Comparison of ENCODE assay signal across 25 cellular contexts in genomic region chr13:22256111-22256639, GRCh38.
DNase-seq lines count a peak whose midpoint lies in the region; ATAC-seq and TF ChIP-seq lines count a peak whose summit lies in the region.
"Had no signal": no experiment of that assay in that cellular context is flagged by ENCODE, and none has a peak within 500 bp of the region (broad histone marks: within the 10 kb centered on the region; RNA-seq: fewer than 3 reads in every experiment).

No MANE protein-coding gene starts in this region.

- DNase-seq in DMS 273 (lab: John Stamatoyannopoulos, UW; ENCODE audit: unreplicated experiment): peak; percentile 3
- no peak for DNase-seq in DMS 273 treated with DMSO at 0.1 percent for 48 hours (lab: John Stamatoyannopoulos, UW)
- DNase-seq in LHCN-M2 (ENCODE audit: low read depth): peak; percentile 0
- DNase-seq in brain microvascular endothelial cell: no peak
- no peak for DNase-seq in progenitor cell of endocrine pancreas (ENCODE audit: low spot score, unreplicated experiment)
- no peak for DNase-seq in activated T-helper 2 cell treated with anti-CD3 and anti-CD28 coated beads, Interferon-gamma antibody, Interleukin-2, Interleukin-4, amounts not matched to agents 10 μg/mL and 5 μg/mL and 100 μg/mL, durations not matched to agents 14 hours and 24 hours and 36 hours (ENCODE audit: low spot score)
- no peak for DNase-seq in AG08396 (ENCODE audit: low spot score)
- DNase-seq: activated CD4-positive, alpha-beta T cell treated with anti-CD3 and anti-CD28 coated beads, Interleukin-2, amount 50 U/mL, for 4 hours; activated CD8-positive, alpha-beta memory T cell treated with anti-CD3 and anti-CD28 coated beads, Interleukin-2, amount 50 U/mL, for 4 hours; activated naive CD8-positive, alpha-beta T cell treated with anti-CD3 and anti-CD28 coated beads, Interleukin-2, amount 10 ng/mL, durations not matched to agents 7 days and 5 days; effector memory CD4-positive, alpha-beta T cell; esophagus squamous epithelium; Kasumi-1; kidney glomerular epithelial cell; NCI-H1105 treated with DMSO at 0.1 percent for 48 hours; NCI-H2081; NCI-H345; RPMI8226; stimulated activated CD4-positive, alpha-beta T cell treated with anti-CD3 and anti-CD28 coated beads, Interleukin-12 subunit alpha, Interleukin-12 subunit beta, amount 100 ng/mL, for 4 hours; stimulated activated CD4-positive, alpha-beta T cell treated with anti-CD3 and anti-CD28 coated beads, Interleukin-4, amount 100 ng/mL, for 4 hours; tibial artery had no signal

- no peak overlapping the region for H3K27ac ChIP-seq in brain microvascular endothelial cell
- H3K27ac ChIP-seq: 22Rv1, esophagus squamous epithelium, tibial artery had no signal

- H3K27me3 Mint-ChIP-seq in progenitor cell of endocrine pancreas: no peaks in the 10 kb centered on the region
- no peaks in the 10 kb centered on the region for H3K27me3 Mint-ChIP-seq in activated T-helper 2 cell treated with anti-CD3 and anti-CD28 coated beads, Interferon-gamma antibody, Interleukin-2, Interleukin-4, amounts not matched to agents 10 μg/mL and 5 μg/mL and 100 μg/mL, durations not matched to agents 14 hours and 24 hours and 36 hours (ENCODE audit: low read depth)
- H3K27me3 Mint-ChIP-seq: activated naive CD8-positive, alpha-beta T cell treated with anti-CD3 and anti-CD28 coated beads, Interleukin-2, amount 10 ng/mL, durations not matched to agents 7 days and 5 days; stimulated activated naive CD8-positive, alpha-beta T cell treated with anti-CD3 and anti-CD28 coated beads, Interleukin-15, Interleukin-2, amounts not matched to agents 100 ng/mL and 50 ng/mL, for 24 hours had no signal

- no peaks in the 10 kb centered on the region for H3K27me3 ChIP-seq in brain microvascular endothelial cell (replicated peaks)
- H3K27me3 ChIP-seq: esophagus squamous epithelium, tibial artery had no signal

- in situ Hi-C loops in brain microvascular endothelial cell (cut with HindIII; ENCODE audit: low pct_ligation_motif_present, low sequenced_read_pairs): no loop called here

- no peak overlapping the region for H3K4me3 ChIP-seq in brain microvascular endothelial cell (ENCODE audit: low read depth, low read length)
- H3K4me3 ChIP-seq: esophagus squamous epithelium, tibial artery had no signal

- H3K36me3 ChIP-seq in brain microvascular endothelial cell (replicated peaks): no peaks in the 10 kb centered on the region
- H3K36me3 ChIP-seq: esophagus squamous epithelium, tibial artery had no signal

- H3K4me3 Mint-ChIP-seq in progenitor cell of endocrine pancreas (ENCODE audit: low read depth): no peak overlapping the region
- no peak overlapping the region for H3K4me3 Mint-ChIP-seq in activated T-helper 2 cell treated with anti-CD3 and anti-CD28 coated beads, Interferon-gamma antibody, Interleukin-2, Interleukin-4, amounts not matched to agents 10 μg/mL and 5 μg/mL and 100 μg/mL, durations not matched to agents 14 hours and 24 hours and 36 hours (ENCODE audit: low read depth)
- H3K4me3 Mint-ChIP-seq: activated naive CD8-positive, alpha-beta T cell treated with anti-CD3 and anti-CD28 coated beads, Interleukin-2, amount 10 ng/mL, durations not matched to agents 7 days and 5 days; stimulated activated naive CD8-positive, alpha-beta T cell treated with anti-CD3 and anti-CD28 coated beads, Interleukin-15, Interleukin-2, amounts not matched to agents 100 ng/mL and 50 ng/mL, for 24 hours; WTC11 had no signal

- H3K27ac Mint-ChIP-seq in progenitor cell of endocrine pancreas: no peak overlapping the region
- H3K27ac Mint-ChIP-seq in activated T-helper 2 cell treated with anti-CD3 and anti-CD28 coated beads, Interferon-gamma antibody, Interleukin-2, Interleukin-4, amounts not matched to agents 10 μg/mL and 5 μg/mL and 100 μg/mL, durations not matched to agents 14 hours and 24 hours and 36 hours: no peak overlapping the region
- H3K27ac Mint-ChIP-seq: activated naive CD8-positive, alpha-beta T cell treated with anti-CD3 and anti-CD28 coated beads, Interleukin-2, amount 10 ng/mL, durations not matched to agents 7 days and 5 days; stimulated activated naive CD8-positive, alpha-beta T cell treated with anti-CD3 and anti-CD28 coated beads, Interleukin-15, Interleukin-2, amounts not matched to agents 100 ng/mL and 50 ng/mL, for 24 hours; WTC11 had no signal

- H3K9me3 Mint-ChIP-seq in progenitor cell of endocrine pancreas (ENCODE audit: low read depth): peaks cover 5% of the 10 kb centered on the region
- H3K9me3 Mint-ChIP-seq in activated T-helper 2 cell treated with anti-CD3 and anti-CD28 coated beads, Interferon-gamma antibody, Interleukin-2, Interleukin-4, amounts not matched to agents 10 μg/mL and 5 μg/mL and 100 μg/mL, durations not matched to agents 14 hours and 24 hours and 36 hours: no peaks in the 10 kb centered on the region
- H3K9me3 Mint-ChIP-seq: activated naive CD8-positive, alpha-beta T cell treated with anti-CD3 and anti-CD28 coated beads, Interleukin-2, amount 10 ng/mL, durations not matched to agents 7 days and 5 days; stimulated activated naive CD8-positive, alpha-beta T cell treated with anti-CD3 and anti-CD28 coated beads, Interleukin-15, Interleukin-2, amounts not matched to agents 100 ng/mL and 50 ng/mL, for 24 hours; WTC11 had no signal

- TF ChIP-seq CTCF in brain microvascular endothelial cell (IDR thresholded peaks at IDR 0.05; ENCODE audit: low read depth, low read length, missing control alignments): peak; percentile 16
- peak; percentile 40 for TF ChIP-seq CTCF in progenitor cell of endocrine pancreas (IDR thresholded peaks at IDR 0.05; ENCODE audit: unreplicated experiment)

- no peak for ATAC-seq in GM19324 (IDR thresholded peaks at IDR 0.05; ENCODE audit: low FRiP score, unreplicated experiment)
- ATAC-seq: WTC11 had no signal

- H3K4me1 Mint-ChIP-seq in progenitor cell of endocrine pancreas (ENCODE audit: low read depth): peaks cover 8% of the 10 kb centered on the region
- H3K4me1 Mint-ChIP-seq in activated T-helper 2 cell treated with anti-CD3 and anti-CD28 coated beads, Interferon-gamma antibody, Interleukin-2, Interleukin-4, amounts not matched to agents 10 μg/mL and 5 μg/mL and 100 μg/mL, durations not matched to agents 14 hours and 24 hours and 36 hours (ENCODE audit: low read depth): no peaks in the 10 kb centered on the region
- H3K4me1 Mint-ChIP-seq: activated naive CD8-positive, alpha-beta T cell treated with anti-CD3 and anti-CD28 coated beads, Interleukin-2, amount 10 ng/mL, durations not matched to agents 7 days and 5 days had no signal

- peaks cover 2% of the 10 kb centered on the region for H3K36me3 Mint-ChIP-seq in progenitor cell of endocrine pancreas (ENCODE audit: insufficient read depth)
- H3K36me3 Mint-ChIP-seq in activated T-helper 2 cell treated with anti-CD3 and anti-CD28 coated beads, Interferon-gamma antibody, Interleukin-2, Interleukin-4, amounts not matched to agents 10 μg/mL and 5 μg/mL and 100 μg/mL, durations not matched to agents 14 hours and 24 hours and 36 hours (ENCODE audit: low read depth): no peaks in the 10 kb centered on the region
- H3K36me3 Mint-ChIP-seq: WTC11 had no signal

- intact Hi-C loops in activated T-helper 2 cell treated with anti-CD3 and anti-CD28 coated beads, Interferon-gamma antibody, Interleukin-2, Interleukin-4, amounts not matched to agents 10 μg/mL and 5 μg/mL and 100 μg/mL, durations not matched to agents 14 hours and 24 hours and 36 hours (cut with micrococcal nuclease): no loop called here

Comparison
In these comparisons a context has a peak if more than half of its experiments do, and no peak if none do; other contexts are left out.
1. DNase-seq: peak in DMS 273 (single experiment) and LHCN-M2 (single experiment); none in DMS 273 treated with DMSO at 0.1 percent for 48 hours (single experiment), brain microvascular endothelial cell (single experiment), progenitor cell of endocrine pancreas (single experiment), activated T-helper 2 cell treated with anti-CD3 and anti-CD28 coated beads, Interferon-gamma antibody, Interleukin-2, Interleukin-4, amounts not matched to agents 10 μg/mL and 5 μg/mL and 100 μg/mL, durations not matched to agents 14 hours and 24 hours and 36 hours (single experiment) and AG08396 (single experiment).